13 cellular contexts compared by ENCODE assay signal in genomic region chr1:79617777-79618176, GRCh38.
DNase-seq lines count a peak whose midpoint lies in the region; ATAC-seq and TF ChIP-seq lines count a peak whose summit lies in the region.
"Had no signal": no experiment of that assay in that cellular context is flagged by ENCODE, and none has a peak within 500 bp of the region (broad histone marks: within the 10 kb centered on the region; RNA-seq: fewer than 3 reads in every experiment).

No MANE protein-coding gene starts in this region.

- peak; percentile 66 for ATAC-seq in GM18868 (IDR thresholded peaks at IDR 0.05; ENCODE audit: unreplicated experiment)
- ATAC-seq in GM21381 (IDR thresholded peaks at IDR 0.05; ENCODE audit: unreplicated experiment): no peak
- no peak for ATAC-seq in GM18858 (IDR thresholded peaks at IDR 0.05; ENCODE audit: unreplicated experiment)
- no peak for ATAC-seq in HG03045 (IDR thresholded peaks at IDR 0.05; ENCODE audit: unreplicated experiment)

- no peaks in the 10 kb centered on the region for H3K27me3 ChIP-seq in SJCRH30

- H3K4me1 ChIP-seq in SJCRH30: no peaks in the 10 kb centered on the region

- no peak overlapping the region for H3K27ac ChIP-seq in SJCRH30
- H3K27ac ChIP-seq: RWPE1 had no signal

- H3K36me3 ChIP-seq in SJCRH30: no peaks in the 10 kb centered on the region

- TF ChIP-seq CTCF in AG09319 (IDR thresholded peaks at IDR 0.05; ENCODE audit: low read depth, low read length) (peak; percentile 15), fibroblast of villous mesenchyme (IDR thresholded peaks at IDR 0.05; ENCODE audit: insufficient read depth, low read depth, low read length) (peak; percentile 22)

- DNase-seq in AG09319 (ENCODE audit: extremely low read depth, low read depth): no peak
- peak; percentile 3 to 45 for DNase-seq in SJCRH30
- no peak for DNase-seq in fibroblast of villous mesenchyme (ENCODE audit: low read depth)
- DNase-seq in H4 (ENCODE audit: low spot score): no peak
- DNase-seq: activated T-cell treated with anti-CD3 and anti-CD28 coated beads, Interleukin-2, amount 50 U/mL, for 1 hour; foreskin melanocyte; NCI-H2171; substantia nigra had no signal

- H3K4me3 ChIP-seq in SJCRH30 (no peak overlapping the region), fibroblast of villous mesenchyme (ENCODE audit: low read depth, low read length) (no peak overlapping the region)

- H3K9me3 ChIP-seq in SJCRH30 (replicated peaks): no peaks in the 10 kb centered on the region

Comparison
In these comparisons a context has a peak if more than half of its experiments do, and no peak if none do; other contexts are left out.
1. DNase-seq: peak in SJCRH30 (2 of 2); none in AG09319 (single experiment), fibroblast of villous mesenchyme (single experiment) and H4 (single experiment).